ENCODE assay signal across 25 cellular contexts in genomic region chr1:231410041-231410591, GRCh38. TPM values are rescaled to one million over a fixed set of nuclear protein-coding genes. Genes with fewer than 3 reads are reported as not detected.
DNase-seq lines count a peak whose midpoint lies in the region; ATAC-seq and TF ChIP-seq lines count a peak whose summit lies in the region.
"Had no signal": no experiment of that assay in that cellular context is flagged by ENCODE, and none has a peak within 500 bp of the region (broad histone marks: within the 10 kb centered on the region; RNA-seq: fewer than 3 reads in every experiment).

No MANE protein-coding gene starts in this region.

- H3K79me2 ChIP-seq in Karpas-422 (ENCODE audit: low read length) = peaks cover 98% of the 10 kb centered on the region

- no peaks in the 10 kb centered on the region for H3K9me3 Mint-ChIP-seq in T-cell
- no peaks in the 10 kb centered on the region for H3K9me3 Mint-ChIP-seq in activated CD8-positive, alpha-beta T cell treated with anti-CD3 and anti-CD28 coated beads, Interleukin-2, amount 10 ng/mL, durations not matched to agents 7 days and 5 days (ENCODE audit: insufficient read depth)
- H3K9me3 Mint-ChIP-seq: activated naive CD4-positive, alpha-beta T cell treated with anti-CD3 and anti-CD28 coated beads for 36 hours; memory B cell; stimulated activated naive CD8-positive, alpha-beta T cell treated with anti-CD3 and anti-CD28 coated beads, Interleukin-15, Interleukin-2, amounts not matched to agents 100 ng/mL and 50 ng/mL, for 24 hours; type B pancreatic cell had no signal

- ATAC-seq in T-cell (replicated peaks in 1 of 4) (no peak), GM18498 (IDR thresholded peaks at IDR 0.05; ENCODE audit: unreplicated experiment) (no peak)
- ATAC-seq in activated CD8-positive, alpha-beta T cell treated with anti-CD3 and anti-CD28 coated beads, Interleukin-2, amount 10 ng/mL, durations not matched to agents 7 days and 5 days = no peak
- ATAC-seq: naive thymus-derived CD4-positive, alpha-beta T cell had no signal

- POLR2A ChIA-PET in T-cell (lab: Charles Lee) = no interaction called here
- POLR2A ChIA-PET in activated CD8-positive, alpha-beta T cell treated with anti-CD3 and anti-CD28 coated beads, Interleukin-2, amount 10 ng/mL, durations not matched to agents 7 days and 5 days (lab: Charles Lee) = interaction anchor here (0.6 to 0.7 kb wide), 2 partner anchors 12 to 658 kb away, joined by 3 read pairs; partner anchors contain the start of gene EGLN1

- no peaks in the 10 kb centered on the region for H3K27me3 ChIP-seq in Karpas-422 (ENCODE audit: low read length)
- H3K27me3 ChIP-seq in skeletal muscle tissue (ENCODE audit: control insufficient read depth in 3 of 3, insufficient read depth in 3 of 3, low read length in 3 of 3) = no peaks in the 10 kb centered on the region
- H3K27me3 ChIP-seq: ovary had no signal

- no peaks in the 10 kb centered on the region for H3K9me2 ChIP-seq in Karpas-422 (replicated peaks; ENCODE audit: insufficient read depth, low read length)

- H3K27ac Mint-ChIP-seq in T-cell = no peak overlapping the region
- no peak overlapping the region for H3K27ac Mint-ChIP-seq in activated CD8-positive, alpha-beta T cell treated with anti-CD3 and anti-CD28 coated beads, Interleukin-2, amount 10 ng/mL, durations not matched to agents 7 days and 5 days
- H3K27ac Mint-ChIP-seq: activated naive CD4-positive, alpha-beta T cell treated with anti-CD3 and anti-CD28 coated beads for 36 hours; memory B cell; naive thymus-derived CD4-positive, alpha-beta T cell; stimulated activated naive CD8-positive, alpha-beta T cell treated with anti-CD3 and anti-CD28 coated beads, Interleukin-15, Interleukin-2, amounts not matched to agents 100 ng/mL and 50 ng/mL, for 24 hours; type B pancreatic cell had no signal

- no peak overlapping the region for H3K4me3 ChIP-seq in Karpas-422 (ENCODE audit: low read length)
- H3K4me3 ChIP-seq in fibroblast of mammary gland (ENCODE audit: control insufficient read depth, low read depth, low read length) = no peak overlapping the region
- peak overlapping the region in 2 of 3 donors; percentile 8 to 46 for H3K4me3 ChIP-seq in skeletal muscle tissue (ENCODE audit: low read length in 3 of 3)
- H3K4me3 ChIP-seq: ovary had no signal

- H3K27me3 Mint-ChIP-seq in T-cell = no peaks in the 10 kb centered on the region
- H3K27me3 Mint-ChIP-seq in activated CD8-positive, alpha-beta T cell treated with anti-CD3 and anti-CD28 coated beads, Interleukin-2, amount 10 ng/mL, durations not matched to agents 7 days and 5 days (ENCODE audit: low read depth) = no peaks in the 10 kb centered on the region
- H3K27me3 Mint-ChIP-seq: memory B cell; naive thymus-derived CD4-positive, alpha-beta T cell; stimulated activated naive CD8-positive, alpha-beta T cell treated with anti-CD3 and anti-CD28 coated beads, Interleukin-15, Interleukin-2, amounts not matched to agents 100 ng/mL and 50 ng/mL, for 24 hours; type B pancreatic cell had no signal

- no peak overlapping the region for H3K27ac ChIP-seq in Karpas-422 (ENCODE audit: low read length)
- H3K27ac ChIP-seq in skeletal muscle tissue (ENCODE audit: low read depth, low read length) = peak overlapping the region; percentile 37
- H3K27ac ChIP-seq: C4-2B, ovary, VCaP had no signal

- no peak overlapping the region for H3K4me3 Mint-ChIP-seq in T-cell
- H3K4me3 Mint-ChIP-seq in activated CD8-positive, alpha-beta T cell treated with anti-CD3 and anti-CD28 coated beads, Interleukin-2, amount 10 ng/mL, durations not matched to agents 7 days and 5 days = no peak overlapping the region
- H3K4me3 Mint-ChIP-seq: activated naive CD4-positive, alpha-beta T cell treated with anti-CD3 and anti-CD28 coated beads for 36 hours; memory B cell; stimulated activated naive CD8-positive, alpha-beta T cell treated with anti-CD3 and anti-CD28 coated beads, Interleukin-15, Interleukin-2, amounts not matched to agents 100 ng/mL and 50 ng/mL, for 24 hours; type B pancreatic cell had no signal

- DNase-seq in NOMO-1 treated with DMSO at 0.1 percent for 48 hours (lab: John Stamatoyannopoulos, UW; ENCODE audit: unreplicated experiment) = peak; percentile 42
- no peak for DNase-seq in NOMO-1 treated with dmso at 0.1 percent for 144 hours (lab: John Stamatoyannopoulos, UW; ENCODE audit: unreplicated experiment)
- peak; percentile 35 for DNase-seq in Karpas-422
- DNase-seq in fibroblast of mammary gland (ENCODE audit: low read depth) = peak; percentile 79
- DNase-seq in T-cell = no peak
- no peak for DNase-seq in activated CD8-positive, alpha-beta T cell treated with anti-CD3 and anti-CD28 coated beads, Interleukin-2, amount 10 ng/mL, durations not matched to agents 7 days and 5 days
- DNase-seq: 8988T; activated CD4-positive, alpha-beta T cell treated with anti-CD3 and anti-CD28 coated beads, Interleukin-2, amount 50 U/mL, for 4 hours; activated naive CD4-positive, alpha-beta T cell treated with anti-CD3 and anti-CD28 coated beads for 36 hours; activated T-cell treated with anti-CD3 and anti-CD28 coated beads, Interleukin-2, amount 50 U/mL, for 1 hour; foreskin fibroblast; GF-D8; hippocampal formation; naive thymus-derived CD4-positive, alpha-beta T cell; NCI-H2029 treated with DMSO at 0.1 percent for 48 hours; NCI-H510A treated with DMSO at 0.1 percent for 48 hours; ovary; stimulated activated CD4-positive, alpha-beta T cell treated with anti-CD3 and anti-CD28 coated beads, Interleukin-2, amount 100 ng/mL, for 24 hours had no signal

- no peak overlapping the region for H2AFZ ChIP-seq in Karpas-422 (ENCODE audit: low read length)

- H3K4me1 ChIP-seq in Karpas-422 (ENCODE audit: low read length) = peaks cover 49% of the 10 kb centered on the region
- H3K4me1 ChIP-seq in skeletal muscle tissue (ENCODE audit: control insufficient read depth in 3 of 3, insufficient read depth in 3 of 3, low read length in 3 of 3) = peaks cover 51 to 68% (median 58%) of the 10 kb centered on the region in 3 donors

- CTCF ChIA-PET in T-cell (lab: Charles Lee) = interaction anchor here (0.5 to 0.7 kb wide), 2 partner anchors 16 to 25 kb away, joined by 3 to 5 read pairs; no protein-coding TSS in a partner anchor
- CTCF ChIA-PET in activated CD8-positive, alpha-beta T cell treated with anti-CD3 and anti-CD28 coated beads, Interleukin-2, amount 10 ng/mL, durations not matched to agents 7 days and 5 days (lab: Charles Lee) = interaction anchor here (0.8 kb wide), 1 partner anchor 9 kb away, joined by 4 read pairs; no protein-coding TSS in a partner anchor

- no peak for TF ChIP-seq CTCF in fibroblast of mammary gland (conservative IDR thresholded peaks at IDR 0.05; ENCODE audit: control insufficient read depth, insufficient read depth, low read depth, low read length)

- H3K36me3 ChIP-seq in Karpas-422 (ENCODE audit: insufficient read depth, low read length) (peaks cover 15% of the 10 kb centered on the region; the same call in 1 of the 2 replicates), skeletal muscle tissue (ENCODE audit: control insufficient read depth in 3 of 3, insufficient read depth in 3 of 3, low read length in 3 of 3) (peaks cover 0 to 5% (median 4%) of the 10 kb centered on the region in 3 donors)
- H3K36me3 ChIP-seq: ovary had no signal

- no peak overlapping the region for H3K9ac ChIP-seq in Karpas-422 (ENCODE audit: low read length)
- H3K9ac ChIP-seq in skeletal muscle tissue (ENCODE audit: low read depth in 1 of 3, low read length in 3 of 3) = no peak overlapping the region

- peaks cover 32% of the 10 kb centered on the region for H3K36me3 Mint-ChIP-seq in T-cell
- peaks cover 34% of the 10 kb centered on the region for H3K36me3 Mint-ChIP-seq in activated CD8-positive, alpha-beta T cell treated with anti-CD3 and anti-CD28 coated beads, Interleukin-2, amount 10 ng/mL, durations not matched to agents 7 days and 5 days (ENCODE audit: low read depth)

- H3K4me1 Mint-ChIP-seq in T-cell = peaks cover 32 to 43% (median 42%) of the 10 kb centered on the region in 3 donors
- H3K4me1 Mint-ChIP-seq in activated CD8-positive, alpha-beta T cell treated with anti-CD3 and anti-CD28 coated beads, Interleukin-2, amount 10 ng/mL, durations not matched to agents 7 days and 5 days (ENCODE audit: low read depth) = peaks cover 29% of the 10 kb centered on the region

- H3K9me3 ChIP-seq in Karpas-422 (ENCODE audit: low read length) (no peaks in the 10 kb centered on the region), skeletal muscle tissue (ENCODE audit: control insufficient read depth in 3 of 3, low read length in 3 of 3) (no peaks in the 10 kb centered on the region)
- H3K9me3 ChIP-seq: ovary had no signal

- no peak overlapping the region for H3K4me2 ChIP-seq in Karpas-422 (ENCODE audit: low read depth, low read length, poor library complexity, severe bottlenecking)

- H4K20me1 ChIP-seq in Karpas-422 (ENCODE audit: insufficient read depth, low read depth, low read length) = no peaks in the 10 kb centered on the region

RNA-seq across cellular contexts. Expression of gene EGLN1, which starts 12.0 kb away (rescaled TPM):
- total RNA-seq in Karpas-422 (2014; rRNA removed; shearing (Covaris generic); ENCODE audit: low replicate concordance) = 48.3 and 59.0 TPM in 2 replicates
- total RNA-seq in skeletal muscle tissue (55.3 TPM), T-cell (10 to 100 TPM; 13.9 to 20.8 (median 18.5) TPM)
- 10 to 100 TPM; 30.5 to 32.6 TPM for total RNA-seq in activated CD8-positive, alpha-beta T cell treated with anti-CD3 and anti-CD28 coated beads, Interleukin-2, amount 10 ng/mL, durations not matched to agents 7 days and 5 days

Comparison
In these comparisons a context has a peak if more than half of its experiments do, and no peak if none do; other contexts are left out.
1. DNase-seq: peak in NOMO-1 treated with DMSO at 0.1 percent for 48 hours (single experiment), Karpas-422 (single experiment) and fibroblast of mammary gland (single experiment); none in NOMO-1 treated with dmso at 0.1 percent for 144 hours (single experiment), T-cell (0 of 34) and activated CD8-positive, alpha-beta T cell treated with anti-CD3 and anti-CD28 coated beads, Interleukin-2, amount 10 ng/mL, durations not matched to agents 7 days and 5 days (single experiment).
2. H3K4me3 ChIP-seq: peak in skeletal muscle tissue (2 of 3); none in Karpas-422 (single experiment) and fibroblast of mammary gland (single experiment).